In the genomic region with DNA sequence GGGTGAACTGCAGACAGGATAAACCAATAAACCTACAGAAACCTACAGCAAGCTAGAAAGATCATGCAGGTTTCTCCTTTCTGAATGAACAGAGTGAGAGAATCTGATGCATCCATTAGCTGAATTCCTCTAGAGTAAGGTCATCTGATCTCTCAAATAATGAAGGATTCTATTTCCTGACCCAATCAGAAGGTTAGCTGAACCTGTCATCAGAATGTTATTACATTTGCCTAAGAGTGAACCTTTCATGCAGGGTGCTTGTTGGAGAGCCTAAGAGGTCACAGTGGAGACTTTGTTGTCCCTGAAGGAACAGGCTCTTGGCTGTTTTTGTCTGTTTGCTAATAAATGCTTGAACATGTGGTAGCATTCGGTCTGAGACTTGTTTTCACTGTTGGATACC, we compare ENCODE assay signal across 16 cellular contexts. TPM values are rescaled to one million over a fixed set of nuclear protein-coding genes. Genes with fewer than 3 reads are reported as not detected.
DNase-seq lines count a peak whose midpoint lies in the region; ATAC-seq and TF ChIP-seq lines count a peak whose summit lies in the region.
"Had no signal": no experiment of that assay in that cellular context is flagged by ENCODE, and none has a peak within 500 bp of the region (broad histone marks: within the 10 kb centered on the region; RNA-seq: fewer than 3 reads in every experiment).

No MANE protein-coding gene starts in this region.

- H3K4me3 ChIP-seq in epithelial cell of proximal tubule (ENCODE audit: low read depth, low read length) = no peak overlapping the region
- H3K4me3 ChIP-seq in neuronal stem cell (ENCODE audit: low read length in 2 of 2) = no peak overlapping the region

- ATAC-seq in WTC11 (peak; percentile 42), GM19467 (IDR thresholded peaks at IDR 0.05; ENCODE audit: unreplicated experiment) (no peak), GM21381 (IDR thresholded peaks at IDR 0.05; ENCODE audit: unreplicated experiment) (no peak)
- no peak for ATAC-seq in natural killer cell treated with Interleukin-12 subunit alpha and Interleukin-12 subunit beta and Interleukin-15 and Interleukin-18, amount 100 ng/mL, for 72 hours

- no peak overlapping the region for H3K14ac ChIP-seq in neuronal stem cell (ENCODE audit: low read length)

- no peak overlapping the region for H3K4me2 ChIP-seq in neuronal stem cell (ENCODE audit: insufficient read depth, low read length, poor library complexity, severe bottlenecking)

- H3K9me3 Mint-ChIP-seq in WTC11 = peaks cover 12% of the 10 kb centered on the region
- no peaks in the 10 kb centered on the region for H3K9me3 Mint-ChIP-seq in natural killer cell treated with Interleukin-12 subunit alpha and Interleukin-12 subunit beta and Interleukin-15 and Interleukin-18, amount 100 ng/mL, for 72 hours

- no peak overlapping the region for H3K9ac ChIP-seq in neuronal stem cell (ENCODE audit: low read depth, low read length, poor library complexity)

- no peak overlapping the region for H3K27ac ChIP-seq in neuronal stem cell (replicated peaks; ENCODE audit: low read length)

- no peak overlapping the region for H4K91ac ChIP-seq in neuronal stem cell (ENCODE audit: low read depth, low read length, poor library complexity)

- TF ChIP-seq CTCF in WTC11 (IDR thresholded peaks at IDR 0.05) = no peak
- no peak for TF ChIP-seq CTCF in epithelial cell of proximal tubule (conservative IDR thresholded peaks at IDR 0.05; ENCODE audit: low read depth, low read length)

- H3K23ac ChIP-seq in neuronal stem cell (ENCODE audit: low read depth, low read length, poor library complexity) = no peak overlapping the region

- no peaks in the 10 kb centered on the region for H3K9me3 ChIP-seq in neuronal stem cell (replicated peaks in 1 of 2; ENCODE audit: control insufficient read depth in 2 of 2, insufficient read depth in 1 of 2, low read depth in 1 of 2, low read length in 2 of 2)
- H3K9me3 ChIP-seq: Caco-2 had no signal

- no CpG with 5 or more reads among the region's 1 CpG for WGBS in neuronal stem cell (ENCODE audit: extremely low coverage in 2 of 2, insufficient read length in 2 of 2, insufficient replicate concordance in 1 of 2), 2 donors

- no peaks in the 10 kb centered on the region for H3K36me3 ChIP-seq in neuronal stem cell (replicated peaks in 1 of 2; ENCODE audit: control insufficient read depth in 2 of 2, insufficient read depth in 2 of 2, low read length in 2 of 2)

- no peak overlapping the region for H3K4me3 Mint-ChIP-seq in WTC11
- no peak overlapping the region for H3K4me3 Mint-ChIP-seq in natural killer cell treated with Interleukin-12 subunit alpha and Interleukin-12 subunit beta and Interleukin-15 and Interleukin-18, amount 100 ng/mL, for 72 hours

- H3K18ac ChIP-seq in neuronal stem cell (ENCODE audit: low read length) = no peak overlapping the region

- no peak overlapping the region for H2BK15ac ChIP-seq in neuronal stem cell (ENCODE audit: low read length)

- H3K36me3 Mint-ChIP-seq in WTC11 = peaks cover 2% of the 10 kb centered on the region; the same call in 1 of the 2 replicates
- H3K36me3 Mint-ChIP-seq in natural killer cell treated with Interleukin-12 subunit alpha and Interleukin-12 subunit beta and Interleukin-15 and Interleukin-18, amount 100 ng/mL, for 72 hours = no peaks in the 10 kb centered on the region

- no peak overlapping the region for H2AK5ac ChIP-seq in neuronal stem cell (ENCODE audit: low read depth, low read length)

- H3K27ac Mint-ChIP-seq in WTC11 = no peak overlapping the region
- H3K27ac Mint-ChIP-seq in natural killer cell treated with Interleukin-12 subunit alpha and Interleukin-12 subunit beta and Interleukin-15 and Interleukin-18, amount 100 ng/mL, for 72 hours = no peak overlapping the region

- no peaks in the 10 kb centered on the region for H3K4me1 ChIP-seq in neuronal stem cell (ENCODE audit: control insufficient read depth in 2 of 2, insufficient read depth in 1 of 2, low read depth in 1 of 2, low read length in 2 of 2)
- H3K4me1 ChIP-seq: Caco-2 had no signal

- no peaks in the 10 kb centered on the region; the same call in 1 of the 2 replicates for H3K27me3 Mint-ChIP-seq in WTC11 (ENCODE audit: low read depth)
- peaks cover 14 to 38% of the 10 kb centered on the region in 2 donors for H3K27me3 Mint-ChIP-seq in natural killer cell treated with Interleukin-12 subunit alpha and Interleukin-12 subunit beta and Interleukin-15 and Interleukin-18, amount 100 ng/mL, for 72 hours

- no peak overlapping the region for H2BK5ac ChIP-seq in neuronal stem cell (ENCODE audit: low read length)

- CTCF ChIA-PET in WTC11 (lab: Charles Lee) = interaction anchor here (0.7 to 3.0 kb wide), 5 partner anchors 8 to 129 kb away, joined by 3 to 10 read pairs (median 5); no protein-coding TSS in a partner anchor

- H2BK120ac ChIP-seq in neuronal stem cell (ENCODE audit: low read depth, low read length) = no peak overlapping the region

- peak overlapping the region; percentile 7 for H2AFZ ChIP-seq in neuronal stem cell (ENCODE audit: low read length)

- DNase-seq in G401 (ENCODE audit: low spot score) (peak; percentile 45), WTC11 (ENCODE audit: low spot score) (no peak), epithelial cell of proximal tubule (ENCODE audit: low read depth) (peak; percentile 55), neuronal stem cell (ENCODE audit: low spot score) (no peak), Ammon's horn (ENCODE audit: low spot score) (no peak)
- DNase-seq in natural killer cell treated with Interleukin-12 subunit alpha and Interleukin-12 subunit beta and Interleukin-15 and Interleukin-18, amount 100 ng/mL, for 72 hours (ENCODE audit: low spot score) = no peak
- DNase-seq: Caco-2, KBM-7, NCI-H1417 treated with DMSO at 0.1 percent for 48 hours, NCI-H1930, NCI-H2171, Right ventricle myocardium superior had no signal

- H3K27me3 ChIP-seq in neuronal stem cell (ENCODE audit: control insufficient read depth in 3 of 3, insufficient read depth in 3 of 3, low read depth in 1 of 3, low read length in 3 of 3) = no peaks in the 10 kb centered on the region

- in situ Hi-C loops in G401 (cut with HindIII; ENCODE audit: low sequenced_read_pairs) = loop anchor here (25.0 kb wide), 1 partner anchor 105 kb away; no protein-coding TSS in a partner anchor

- H4K8ac ChIP-seq in neuronal stem cell (ENCODE audit: low read depth, low read length) = no peak overlapping the region

- peaks cover 44% of the 10 kb centered on the region for H3K4me1 Mint-ChIP-seq in WTC11
- H3K4me1 Mint-ChIP-seq in natural killer cell treated with Interleukin-12 subunit alpha and Interleukin-12 subunit beta and Interleukin-15 and Interleukin-18, amount 100 ng/mL, for 72 hours (ENCODE audit: low read depth in 2 of 2) = no peaks in the 10 kb centered on the region

- H2BK12ac ChIP-seq in neuronal stem cell (ENCODE audit: low read length) = no peak overlapping the region

- no peak overlapping the region for H3K4ac ChIP-seq in neuronal stem cell (ENCODE audit: low read length)

- POLR2A ChIA-PET in WTC11 (lab: Charles Lee) = no interaction called here

- no peaks in the 10 kb centered on the region for H3K79me1 ChIP-seq in neuronal stem cell (ENCODE audit: low read depth, low read length)

TF ChIP-seq in WTC11, 78 proteins besides CTCF, POLR2A, EP300 and RAD21:
- TF ChIP-seq GABPB1 (CRISPR knock-in tag; IDR thresholded peaks at IDR 0.05) (no peak), MXD4 (CRISPR knock-in tag; IDR thresholded peaks at IDR 0.05; ENCODE audit: borderline replicate concordance) (no peak), CREM (CRISPR knock-in tag; IDR thresholded peaks at IDR 0.05) (no peak)
TF ChIP-seq in WTC11: peak in this region for 0.

RNA-seq across cellular contexts. Expression of a gene that starts 24.0 kb away (rescaled TPM):
- not detected in 2 replicates for total RNA-seq in G401 (2014; rRNA removed; shearing (Covaris generic))
- not detected in 3 replicates for total RNA-seq in WTC11 (2021)
- not detected in 2 replicates for total RNA-seq in epithelial cell of proximal tubule
- polyA plus RNA-seq in neuronal stem cell (2013, experiment 1 of 2) = not detected
- not detected for polyA plus RNA-seq in neuronal stem cell (2013, experiment 2 of 2)
- not detected for total RNA-seq in natural killer cell treated with Interleukin-12 subunit alpha and Interleukin-12 subunit beta and Interleukin-15 and Interleukin-18, amount 100 ng/mL, for 72 hours
- total RNA-seq: Caco-2, H1, NCI-H460, Right ventricle myocardium superior had no signal
- polyA plus RNA-seq: H1 had no signal

RNA-seq across cellular contexts. Expression of a gene that starts 57.5 kb away (rescaled TPM):
- not detected in 2 replicates for total RNA-seq in G401 (2014; rRNA removed; shearing (Covaris generic))
- total RNA-seq in WTC11 (2021) (not detected in 3 replicates), epithelial cell of proximal tubule (not detected in 2 replicates)
- not detected for polyA plus RNA-seq in neuronal stem cell (2013, experiment 1 of 2)
- polyA plus RNA-seq in neuronal stem cell (2013, experiment 2 of 2) = not detected
- not detected for total RNA-seq in natural killer cell treated with Interleukin-12 subunit alpha and Interleukin-12 subunit beta and Interleukin-15 and Interleukin-18, amount 100 ng/mL, for 72 hours
- total RNA-seq: Caco-2, H1, NCI-H460, Right ventricle myocardium superior had no signal
- polyA plus RNA-seq: H1 had no signal

Comparison
In these comparisons a context has a peak if more than half of its experiments do, and no peak if none do; other contexts are left out.
1. DNase-seq: peak in G401 (single experiment) and epithelial cell of proximal tubule (single experiment); none in WTC11 (single experiment), neuronal stem cell (single experiment), Ammon's horn (single experiment) and natural killer cell treated with Interleukin-12 subunit alpha and Interleukin-12 subunit beta and Interleukin-15 and Interleukin-18, amount 100 ng/mL, for 72 hours (single experiment).